In the genomic region with DNA sequence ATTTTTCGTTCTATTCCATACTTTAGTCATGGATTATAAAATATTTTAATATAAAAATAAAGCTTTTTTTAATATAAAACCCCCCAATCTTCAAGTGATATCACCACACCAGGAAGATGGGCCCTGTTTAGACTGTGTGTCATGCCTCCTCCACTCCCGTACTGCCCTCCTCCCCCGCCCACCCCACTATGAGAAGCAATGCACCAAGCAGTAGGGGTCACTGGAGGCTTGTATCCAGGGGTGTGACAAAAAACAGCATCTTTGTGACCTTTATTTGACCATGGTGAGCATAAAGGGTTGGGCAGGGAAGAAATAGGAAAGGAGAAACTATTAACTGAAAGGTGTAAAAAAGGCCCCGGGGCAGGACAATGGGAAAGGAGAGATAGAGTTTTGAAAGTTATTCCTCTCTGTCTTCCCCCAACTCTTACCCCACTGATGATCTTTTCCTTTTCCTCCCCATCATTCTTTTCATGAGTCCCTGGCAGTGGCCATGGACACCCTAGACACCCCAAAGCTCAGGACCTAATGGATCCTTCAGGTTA, we compare ENCODE assay signal across 1 cellular context.
TF ChIP-seq lines count a peak whose summit lies in the region.

No MANE protein-coding gene starts in this region.

TF ChIP-seq in K562, 482 proteins besides CTCF, POLR2A, EP300 and RAD21:
- TF ChIP-seq, protein P1, sequence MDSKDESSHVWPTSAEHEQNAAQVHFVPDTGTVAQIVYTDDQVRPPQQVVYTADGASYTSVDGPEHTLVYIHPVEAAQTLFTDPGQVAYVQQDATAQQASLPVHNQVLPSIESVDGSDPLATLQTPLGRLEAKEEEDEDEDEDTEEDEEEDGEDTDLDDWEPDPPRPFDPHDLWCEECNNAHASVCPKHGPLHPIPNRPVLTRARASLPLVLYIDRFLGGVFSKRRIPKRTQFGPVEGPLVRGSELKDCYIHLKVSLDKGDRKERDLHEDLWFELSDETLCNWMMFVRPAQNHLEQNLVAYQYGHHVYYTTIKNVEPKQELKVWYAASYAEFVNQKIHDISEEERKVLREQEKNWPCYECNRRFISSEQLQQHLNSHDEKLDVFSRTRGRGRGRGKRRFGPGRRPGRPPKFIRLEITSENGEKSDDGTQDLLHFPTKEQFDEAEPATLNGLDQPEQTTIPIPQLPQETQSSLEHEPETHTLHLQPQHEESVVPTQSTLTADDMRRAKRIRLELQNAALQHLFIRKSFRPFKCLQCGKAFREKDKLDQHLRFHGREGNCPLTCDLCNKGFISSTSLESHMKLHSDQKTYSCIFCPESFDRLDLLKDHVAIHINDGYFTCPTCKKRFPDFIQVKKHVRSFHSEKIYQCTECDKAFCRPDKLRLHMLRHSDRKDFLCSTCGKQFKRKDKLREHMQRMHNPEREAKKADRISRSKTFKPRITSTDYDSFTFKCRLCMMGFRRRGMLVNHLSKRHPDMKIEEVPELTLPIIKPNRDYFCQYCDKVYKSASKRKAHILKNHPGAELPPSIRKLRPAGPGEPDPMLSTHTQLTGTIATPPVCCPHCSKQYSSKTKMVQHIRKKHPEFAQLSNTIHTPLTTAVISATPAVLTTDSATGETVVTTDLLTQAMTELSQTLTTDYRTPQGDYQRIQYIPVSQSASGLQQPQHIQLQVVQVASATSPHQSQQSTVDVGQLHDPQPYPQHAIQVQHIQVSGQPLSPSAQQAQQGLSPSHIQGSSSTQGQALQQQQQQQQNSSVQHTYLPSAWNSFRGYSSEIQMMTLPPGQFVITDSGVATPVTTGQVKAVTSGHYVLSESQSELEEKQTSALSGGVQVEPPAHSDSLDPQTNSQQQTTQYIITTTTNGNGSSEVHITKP (IDR thresholded peaks at IDR 0.05; ENCODE audit: partially characterized antibody): peak; percentile 61
- no peak for TF ChIP-seq THRB (CRISPR knock-in tag; conservative IDR thresholded peaks at IDR 0.05)
- no peak for TF ChIP-seq TBL1XR1 (IDR thresholded peaks at IDR 0.05; ENCODE audit: low read length in 2 of 2)
TF ChIP-seq in K562: peak in this region for 1.
